ENCODE assay signal across 7 cellular contexts in genomic region chr13:77810430-77810829, GRCh38.
A peak's percentile ranks its signal among the peaks of the same experiment; 100 is the strongest.
DNase-seq lines count a peak whose midpoint lies in the region; ATAC-seq and TF ChIP-seq lines count a peak whose summit lies in the region.

No MANE protein-coding gene starts in this region.

- in situ Hi-C loops in KBM-7 (cut with MboI; ENCODE audit: low pct_unique_long_range_greater_than_20kb, low sequenced_read_pairs) = no loop called here

- H3K27me3 ChIP-seq in body of pancreas (no peaks in the 10 kb centered on the region), parathyroid adenoma (ENCODE audit: control insufficient read depth, insufficient read depth, low read length) (no peaks in the 10 kb centered on the region)

- intact Hi-C loops in body of pancreas (cut with DNase I) = no loop called here

- no peak overlapping the region for H2AFZ ChIP-seq in parathyroid adenoma

- H3K9me3 ChIP-seq in body of pancreas (no peaks in the 10 kb centered on the region), parathyroid adenoma (ENCODE audit: control insufficient read depth, low read length) (no peaks in the 10 kb centered on the region)

- no peak overlapping the region for H3K27ac ChIP-seq in body of pancreas
- no peak overlapping the region for H3K27ac ChIP-seq in parathyroid adenoma

- TF ChIP-seq POLR2A in body of pancreas (IDR thresholded peaks at IDR 0.05) = no peak

- H3K4me3 ChIP-seq in body of pancreas = no peak overlapping the region
- H3K4me3 ChIP-seq in parathyroid adenoma (ENCODE audit: low read depth, low read length) = no peak overlapping the region

- H3K4me1 ChIP-seq in body of pancreas (no peaks in the 10 kb centered on the region), parathyroid adenoma (no peaks in the 10 kb centered on the region)

- ATAC-seq in GM21515 (IDR thresholded peaks at IDR 0.05; ENCODE audit: unreplicated experiment) (peak; percentile 84), body of pancreas (no peak)

- WGBS in body of pancreas, 2 donors = 35 to 39% methylated on average over 2 of the region's 2 CpGs

- no peak overlapping the region for H3K4me2 ChIP-seq in parathyroid adenoma (ENCODE audit: low read length)

- no peaks in the 10 kb centered on the region for H3K36me3 ChIP-seq in body of pancreas (replicated peaks in 1 of 2; ENCODE audit: insufficient read depth in 1 of 2, low read depth in 2 of 2)
- no peaks in the 10 kb centered on the region for H3K36me3 ChIP-seq in parathyroid adenoma (ENCODE audit: control insufficient read depth, insufficient read depth, low read length)

- DNase-seq in KBM-7 (peak; percentile 61), body of pancreas (no peak), middle frontal gyrus (ENCODE audit: extremely low spot score, low spot score) (no peak)
- DNase-seq in activated CD4-positive, CD25-positive, alpha-beta regulatory T cell (lab: John Stamatoyannopoulos, UW) = no peak

- H3K9ac ChIP-seq in parathyroid adenoma = no peak overlapping the region

- H3K79me2 ChIP-seq in parathyroid adenoma = no peaks in the 10 kb centered on the region

- TF ChIP-seq CTCF in GM12872 (IDR thresholded peaks at IDR 0.05; ENCODE audit: insufficient read depth, low read depth, low read length) = peak; percentile 66
- TF ChIP-seq CTCF in body of pancreas (IDR thresholded peaks at IDR 0.05) = peak in 4 of 7 experiments; percentile 21 to 38 (median 28)
- peak; percentile 18 for TF ChIP-seq CTCF in parathyroid adenoma (IDR thresholded peaks at IDR 0.05)
